ENCODE assay signal across 8 cellular contexts in genomic region chr18:80108122-80108536, GRCh38. TPM values are rescaled to one million over a fixed set of nuclear protein-coding genes. Genes with fewer than 3 reads are reported as not detected.
A peak's percentile ranks its signal among the peaks of the same experiment; 100 is the strongest.
DNase-seq lines count a peak whose midpoint lies in the region; ATAC-seq and TF ChIP-seq lines count a peak whose summit lies in the region.

No MANE protein-coding gene starts in this region.

- H3K79me2 ChIP-seq in OCI-LY3 (ENCODE audit: low read length), result peaks cover 36% of the 10 kb centered on the region

- no peak for ATAC-seq in CD4-positive, alpha-beta T cell (ENCODE audit: poor library complexity)

- TF ChIP-seq CTCF in CD4-positive, alpha-beta T cell (IDR thresholded peaks at IDR 0.05), result no peak
- TF ChIP-seq CTCF in OCI-LY3 (IDR thresholded peaks at IDR 0.05; ENCODE audit: low read depth, low read length), result no peak
- TF ChIP-seq CTCF in HFFc6 (IDR thresholded peaks at IDR 0.05), result no peak

- H2BK15ac ChIP-seq in neuronal stem cell (ENCODE audit: low read length), result peak overlapping the region; percentile 83

- H3K4me3 Mint-ChIP-seq in CD4-positive, alpha-beta T cell, result peak overlapping the region; percentile 92
- peak overlapping the region; percentile 5 for H3K4me3 Mint-ChIP-seq in dendritic cell treated with granulocyte-macrophage colony-stimulating factor and Interleukin-4, amounts not matched to agents 40 ng/mL and 50 ng/mL, for 4 days
- H3K4me3 Mint-ChIP-seq in HFFc6, result no peak overlapping the region; the same call in 1 of the 2 replicates

- peaks cover 14% of the 10 kb centered on the region for H3K36me3 ChIP-seq in OCI-LY3 (replicated peaks; ENCODE audit: low read depth, low read length)
- peaks cover 1 to 27% of the 10 kb centered on the region in 2 donors for H3K36me3 ChIP-seq in neuronal stem cell (replicated peaks in 1 of 2; ENCODE audit: control insufficient read depth in 2 of 2, insufficient read depth in 2 of 2, low read length in 2 of 2)

- peak in 1 of 10 experiments; percentile 12 for DNase-seq in CD4-positive, alpha-beta T cell
- DNase-seq in neuronal stem cell (ENCODE audit: low spot score), result no peak
- no peak for DNase-seq in HFFc6
- no peak for DNase-seq in dedifferentiated amniotic fluid mesenchymal stem cell (ENCODE audit: extremely low spot score)
- no peak for DNase-seq in NCI-H1105 treated with DMSO at 0.1 percent for 48 hours (lab: John Stamatoyannopoulos, UW)
- DNase-seq in NCI-H510A treated with DMSO at 0.1 percent for 48 hours (lab: John Stamatoyannopoulos, UW), result no peak

- H2AK5ac ChIP-seq in neuronal stem cell (ENCODE audit: low read depth, low read length), result peak overlapping the region; percentile 71

- peak overlapping the region; percentile 62; the same call in 1 of the 2 replicates for H2AFZ ChIP-seq in OCI-LY3 (ENCODE audit: low read depth, low read length)
- peak overlapping the region; percentile 98 for H2AFZ ChIP-seq in neuronal stem cell (ENCODE audit: low read length)

- intact Hi-C loops in CD4-positive, alpha-beta T cell (cut with DNase I, micrococcal nuclease), result loop anchor here (1.0 to 2.0 kb wide), 4 partner anchors 73 to 429 kb away; partner anchors contain the start of genes RBFA (in 2 of the 2), TXNL4A (in 2 of the 2) and CTDP1 (in 1 of the 2)
- intact Hi-C loops in dendritic cell treated with granulocyte-macrophage colony-stimulating factor and Interleukin-4, amounts not matched to agents 40 ng/mL and 50 ng/mL, for 4 days (cut with micrococcal nuclease), result loop anchor here (2.0 kb wide), 1 partner anchor 73 kb away; the partner anchor contains the start of gene RBFA

- H3K79me1 ChIP-seq in neuronal stem cell (ENCODE audit: low read depth, low read length), result no peaks in the 10 kb centered on the region

- POLR2A ChIA-PET in CD4-positive, alpha-beta T cell (lab: Charles Lee), result interaction anchor here (0.6 to 2.1 kb wide), 3 partner anchors 74 to 118 kb away, joined by 3 to 21 read pairs (median 3); partner anchors contain the start of gene RBFA

- H2BK120ac ChIP-seq in neuronal stem cell (ENCODE audit: low read depth, low read length), result peak overlapping the region; percentile 28

- peaks cover 37% of the 10 kb centered on the region for H3K4me1 ChIP-seq in OCI-LY3 (ENCODE audit: low read length)
- peaks cover 16 to 20% of the 10 kb centered on the region in 2 donors for H3K4me1 ChIP-seq in neuronal stem cell (ENCODE audit: control insufficient read depth in 2 of 2, insufficient read depth in 1 of 2, low read depth in 1 of 2, low read length in 2 of 2)

- WGBS in neuronal stem cell (ENCODE audit: extremely low coverage in 2 of 2, insufficient read length in 2 of 2, insufficient replicate concordance in 1 of 2), 2 donors, result no CpG with 5 or more reads among the region's 23 CpGs

- peak overlapping the region; percentile 88 for H4K8ac ChIP-seq in neuronal stem cell (ENCODE audit: low read depth, low read length)

- H3K4me2 ChIP-seq in OCI-LY3 (ENCODE audit: low read length), result no peak overlapping the region
- no peak overlapping the region for H3K4me2 ChIP-seq in neuronal stem cell (ENCODE audit: insufficient read depth, low read length, poor library complexity, severe bottlenecking)

- H2BK5ac ChIP-seq in neuronal stem cell (ENCODE audit: low read length), result no peak overlapping the region

- H3K14ac ChIP-seq in neuronal stem cell (ENCODE audit: low read length), result no peak overlapping the region

- no peak overlapping the region for H3K4ac ChIP-seq in neuronal stem cell (ENCODE audit: low read length)

- H4K91ac ChIP-seq in neuronal stem cell (ENCODE audit: low read depth, low read length, poor library complexity), result peak overlapping the region; percentile 8

- H3K36me3 Mint-ChIP-seq in CD4-positive, alpha-beta T cell (ENCODE audit: low read depth), result peaks cover 27% of the 10 kb centered on the region
- H3K36me3 Mint-ChIP-seq in dendritic cell treated with granulocyte-macrophage colony-stimulating factor and Interleukin-4, amounts not matched to agents 40 ng/mL and 50 ng/mL, for 4 days (ENCODE audit: low read depth), result no peaks in the 10 kb centered on the region
- H3K36me3 Mint-ChIP-seq in HFFc6 (ENCODE audit: low read depth), result no peaks in the 10 kb centered on the region; the same call in 1 of the 2 replicates

- no peak overlapping the region for H3K9ac ChIP-seq in OCI-LY3 (ENCODE audit: low read length)
- no peak overlapping the region for H3K9ac ChIP-seq in neuronal stem cell (ENCODE audit: low read depth, low read length, poor library complexity)

- CTCF ChIA-PET in CD4-positive, alpha-beta T cell (lab: Charles Lee), result no interaction called here

- peak overlapping the region; percentile 49 for H3K18ac ChIP-seq in neuronal stem cell (ENCODE audit: low read length)

- H3K27me3 Mint-ChIP-seq in CD4-positive, alpha-beta T cell, result no peaks in the 10 kb centered on the region
- peaks cover 3% of the 10 kb centered on the region for H3K27me3 Mint-ChIP-seq in dendritic cell treated with granulocyte-macrophage colony-stimulating factor and Interleukin-4, amounts not matched to agents 40 ng/mL and 50 ng/mL, for 4 days
- peaks cover 5% of the 10 kb centered on the region for H3K27me3 Mint-ChIP-seq in HFFc6 (ENCODE audit: insufficient read depth)

- no peaks in the 10 kb centered on the region for H3K27me3 ChIP-seq in CD4-positive, alpha-beta T cell (ENCODE audit: control insufficient read depth, insufficient read depth, low read length)
- no peaks in the 10 kb centered on the region for H3K27me3 ChIP-seq in OCI-LY3 (ENCODE audit: low read depth, low read length)
- H3K27me3 ChIP-seq in neuronal stem cell (ENCODE audit: control insufficient read depth in 3 of 3, insufficient read depth in 3 of 3, low read depth in 1 of 3, low read length in 3 of 3), result no peaks in the 10 kb centered on the region

- H3K27ac Mint-ChIP-seq in CD4-positive, alpha-beta T cell, result peak overlapping the region; percentile 98
- H3K27ac Mint-ChIP-seq in dendritic cell treated with granulocyte-macrophage colony-stimulating factor and Interleukin-4, amounts not matched to agents 40 ng/mL and 50 ng/mL, for 4 days, result peak overlapping the region; percentile 27
- no peak overlapping the region for H3K27ac Mint-ChIP-seq in HFFc6

- peaks cover 44% of the 10 kb centered on the region for H3K4me1 Mint-ChIP-seq in CD4-positive, alpha-beta T cell (ENCODE audit: low read depth)
- H3K4me1 Mint-ChIP-seq in dendritic cell treated with granulocyte-macrophage colony-stimulating factor and Interleukin-4, amounts not matched to agents 40 ng/mL and 50 ng/mL, for 4 days (ENCODE audit: low read depth), result peaks cover 17% of the 10 kb centered on the region
- peaks cover 49% of the 10 kb centered on the region for H3K4me1 Mint-ChIP-seq in HFFc6 (ENCODE audit: low read depth)

- H3K9me3 ChIP-seq in CD4-positive, alpha-beta T cell (ENCODE audit: control insufficient read depth, low read length), result no peaks in the 10 kb centered on the region
- no peaks in the 10 kb centered on the region for H3K9me3 ChIP-seq in OCI-LY3 (ENCODE audit: insufficient read depth, low read length)
- no peaks in the 10 kb centered on the region for H3K9me3 ChIP-seq in neuronal stem cell (replicated peaks in 1 of 2; ENCODE audit: control insufficient read depth in 2 of 2, insufficient read depth in 1 of 2, low read depth in 1 of 2, low read length in 2 of 2)

- H3K23ac ChIP-seq in neuronal stem cell (ENCODE audit: low read depth, low read length, poor library complexity), result no peak overlapping the region

- H3K4me3 ChIP-seq in OCI-LY3 (ENCODE audit: low read length), result no peak overlapping the region
- no peak overlapping the region for H3K4me3 ChIP-seq in neuronal stem cell (ENCODE audit: low read length in 2 of 2)

- peaks cover 31% of the 10 kb centered on the region for H4K20me1 ChIP-seq in OCI-LY3 (ENCODE audit: insufficient read depth, low read length)

- peak overlapping the region; percentile 36 for H2BK12ac ChIP-seq in neuronal stem cell (ENCODE audit: low read length)

- no peaks in the 10 kb centered on the region for H3K9me3 Mint-ChIP-seq in CD4-positive, alpha-beta T cell
- H3K9me3 Mint-ChIP-seq in dendritic cell treated with granulocyte-macrophage colony-stimulating factor and Interleukin-4, amounts not matched to agents 40 ng/mL and 50 ng/mL, for 4 days, result no peaks in the 10 kb centered on the region
- H3K9me3 Mint-ChIP-seq in HFFc6, result no peaks in the 10 kb centered on the region

- H3K27ac ChIP-seq in CD4-positive, alpha-beta T cell (ENCODE audit: low read depth, low read length), result no peak overlapping the region
- no peak overlapping the region for H3K27ac ChIP-seq in OCI-LY3 (ENCODE audit: low read length)
- no peak overlapping the region for H3K27ac ChIP-seq in neuronal stem cell (replicated peaks; ENCODE audit: low read length)

RNA-seq across cellular contexts. Expression of gene ADNP2, which starts 0.9 kb away (rescaled TPM):
- 10 to 100 TPM; 61.0 to 61.5 TPM for total RNA-seq in CD4-positive, alpha-beta T cell
- polyA plus RNA-seq in neuronal stem cell (2013, experiment 1 of 2), result 29.1 TPM
- polyA plus RNA-seq in neuronal stem cell (2013, experiment 2 of 2), result 29.0 TPM
- 10 to 100 TPM; 11.5 to 15.6 (median 14.3) TPM for total RNA-seq in HFFc6 (2021; fragmentation: NEBNext Ultra II Directional; extraction: Animal tissue kit (Norgen Biotek cat#: 25700))
